ENCODE assay signal across 1 cellular context in the genomic region with DNA sequence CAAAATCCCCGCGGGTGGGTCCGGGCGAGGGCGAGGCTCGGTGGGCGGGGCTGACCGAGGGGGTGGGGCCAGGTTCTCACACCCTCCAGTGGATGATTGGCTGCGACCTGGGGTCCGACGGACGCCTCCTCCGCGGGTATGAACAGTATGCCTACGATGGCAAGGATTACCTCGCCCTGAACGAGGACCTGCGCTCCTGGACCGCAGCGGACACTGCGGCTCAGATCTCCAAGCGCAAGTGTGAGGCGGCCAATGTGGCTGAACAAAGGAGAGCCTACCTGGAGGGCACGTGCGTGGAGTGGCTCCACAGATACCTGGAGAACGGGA.
TF ChIP-seq lines count a peak whose summit lies in the region.

No MANE protein-coding gene starts in this region.

TF ChIP-seq in GM23338, 12 proteins besides CTCF, POLR2A, EP300 and RAD21 (continued from another document):
- TF ChIP-seq, protein P1, sequence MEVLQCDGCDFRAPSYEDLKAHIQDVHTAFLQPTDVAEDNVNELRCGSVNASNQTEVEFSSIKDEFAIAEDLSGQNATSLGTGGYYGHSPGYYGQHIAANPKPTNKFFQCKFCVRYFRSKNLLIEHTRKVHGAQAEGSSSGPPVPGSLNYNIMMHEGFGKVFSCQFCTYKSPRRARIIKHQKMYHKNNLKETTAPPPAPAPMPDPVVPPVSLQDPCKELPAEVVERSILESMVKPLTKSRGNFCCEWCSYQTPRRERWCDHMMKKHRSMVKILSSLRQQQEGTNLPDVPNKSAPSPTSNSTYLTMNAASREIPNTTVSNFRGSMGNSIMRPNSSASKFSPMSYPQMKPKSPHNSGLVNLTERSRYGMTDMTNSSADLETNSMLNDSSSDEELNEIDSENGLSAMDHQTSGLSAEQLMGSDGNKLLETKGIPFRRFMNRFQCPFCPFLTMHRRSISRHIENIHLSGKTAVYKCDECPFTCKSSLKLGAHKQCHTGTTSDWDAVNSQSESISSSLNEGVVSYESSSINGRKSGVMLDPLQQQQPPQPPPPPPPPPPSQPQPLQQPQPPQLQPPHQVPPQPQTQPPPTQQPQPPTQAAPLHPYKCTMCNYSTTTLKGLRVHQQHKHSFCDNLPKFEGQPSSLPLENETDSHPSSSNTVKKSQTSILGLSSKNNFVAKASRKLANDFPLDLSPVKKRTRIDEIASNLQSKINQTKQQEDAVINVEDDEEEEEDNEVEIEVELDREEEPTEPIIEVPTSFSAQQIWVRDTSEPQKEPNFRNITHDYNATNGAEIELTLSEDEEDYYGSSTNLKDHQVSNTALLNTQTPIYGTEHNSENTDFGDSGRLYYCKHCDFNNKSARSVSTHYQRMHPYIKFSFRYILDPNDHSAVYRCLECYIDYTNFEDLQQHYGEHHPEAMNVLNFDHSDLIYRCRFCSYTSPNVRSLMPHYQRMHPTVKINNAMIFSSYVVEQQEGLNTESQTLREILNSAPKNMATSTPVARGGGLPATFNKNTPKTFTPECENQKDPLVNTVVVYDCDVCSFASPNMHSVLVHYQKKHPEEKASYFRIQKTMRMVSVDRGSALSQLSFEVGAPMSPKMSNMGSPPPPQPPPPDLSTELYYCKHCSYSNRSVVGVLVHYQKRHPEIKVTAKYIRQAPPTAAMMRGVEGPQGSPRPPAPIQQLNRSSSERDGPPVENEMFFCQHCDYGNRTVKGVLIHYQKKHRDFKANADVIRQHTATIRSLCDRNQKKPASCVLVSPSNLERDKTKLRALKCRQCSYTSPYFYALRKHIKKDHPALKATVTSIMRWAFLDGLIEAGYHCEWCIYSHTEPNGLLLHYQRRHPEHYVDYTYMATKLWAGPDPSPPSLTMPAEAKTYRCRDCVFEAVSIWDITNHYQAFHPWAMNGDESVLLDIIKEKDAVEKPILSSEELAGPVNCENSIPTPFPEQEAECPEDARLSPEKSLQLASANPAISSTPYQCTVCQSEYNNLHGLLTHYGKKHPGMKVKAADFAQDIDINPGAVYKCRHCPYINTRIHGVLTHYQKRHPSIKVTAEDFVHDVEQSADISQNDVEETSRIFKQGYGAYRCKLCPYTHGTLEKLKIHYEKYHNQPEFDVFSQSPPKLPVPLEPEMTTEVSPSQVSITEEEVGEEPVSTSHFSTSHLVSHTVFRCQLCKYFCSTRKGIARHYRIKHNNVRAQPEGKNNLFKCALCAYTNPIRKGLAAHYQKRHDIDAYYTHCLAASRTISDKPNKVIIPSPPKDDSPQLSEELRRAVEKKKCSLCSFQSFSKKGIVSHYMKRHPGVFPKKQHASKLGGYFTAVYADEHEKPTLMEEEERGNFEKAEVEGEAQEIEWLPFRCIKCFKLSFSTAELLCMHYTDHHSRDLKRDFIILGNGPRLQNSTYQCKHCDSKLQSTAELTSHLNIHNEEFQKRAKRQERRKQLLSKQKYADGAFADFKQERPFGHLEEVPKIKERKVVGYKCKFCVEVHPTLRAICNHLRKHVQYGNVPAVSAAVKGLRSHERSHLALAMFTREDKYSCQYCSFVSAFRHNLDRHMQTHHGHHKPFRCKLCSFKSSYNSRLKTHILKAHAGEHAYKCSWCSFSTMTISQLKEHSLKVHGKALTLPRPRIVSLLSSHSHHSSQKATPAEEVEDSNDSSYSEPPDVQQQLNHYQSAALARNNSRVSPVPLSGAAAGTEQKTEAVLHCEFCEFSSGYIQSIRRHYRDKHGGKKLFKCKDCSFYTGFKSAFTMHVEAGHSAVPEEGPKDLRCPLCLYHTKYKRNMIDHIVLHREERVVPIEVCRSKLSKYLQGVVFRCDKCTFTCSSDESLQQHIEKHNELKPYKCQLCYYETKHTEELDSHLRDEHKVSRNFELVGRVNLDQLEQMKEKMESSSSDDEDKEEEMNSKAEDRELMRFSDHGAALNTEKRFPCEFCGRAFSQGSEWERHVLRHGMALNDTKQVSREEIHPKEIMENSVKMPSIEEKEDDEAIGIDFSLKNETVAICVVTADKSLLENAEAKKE (CRISPR knock-in tag; IDR thresholded peaks at IDR 0.05), result no peak
- no peak for TF ChIP-seq EZH2phosphoT487 (IDR thresholded peaks at IDR 0.05; ENCODE audit: unreplicated experiment)
- no peak for TF ChIP-seq CREB1 (CRISPR knock-in tag; IDR thresholded peaks at IDR 0.05; ENCODE audit: low read depth)
- TF ChIP-seq POLR2AphosphoS5 (IDR thresholded peaks at IDR 0.05; ENCODE audit: low read depth), result no peak
- TF ChIP-seq, protein P2, sequence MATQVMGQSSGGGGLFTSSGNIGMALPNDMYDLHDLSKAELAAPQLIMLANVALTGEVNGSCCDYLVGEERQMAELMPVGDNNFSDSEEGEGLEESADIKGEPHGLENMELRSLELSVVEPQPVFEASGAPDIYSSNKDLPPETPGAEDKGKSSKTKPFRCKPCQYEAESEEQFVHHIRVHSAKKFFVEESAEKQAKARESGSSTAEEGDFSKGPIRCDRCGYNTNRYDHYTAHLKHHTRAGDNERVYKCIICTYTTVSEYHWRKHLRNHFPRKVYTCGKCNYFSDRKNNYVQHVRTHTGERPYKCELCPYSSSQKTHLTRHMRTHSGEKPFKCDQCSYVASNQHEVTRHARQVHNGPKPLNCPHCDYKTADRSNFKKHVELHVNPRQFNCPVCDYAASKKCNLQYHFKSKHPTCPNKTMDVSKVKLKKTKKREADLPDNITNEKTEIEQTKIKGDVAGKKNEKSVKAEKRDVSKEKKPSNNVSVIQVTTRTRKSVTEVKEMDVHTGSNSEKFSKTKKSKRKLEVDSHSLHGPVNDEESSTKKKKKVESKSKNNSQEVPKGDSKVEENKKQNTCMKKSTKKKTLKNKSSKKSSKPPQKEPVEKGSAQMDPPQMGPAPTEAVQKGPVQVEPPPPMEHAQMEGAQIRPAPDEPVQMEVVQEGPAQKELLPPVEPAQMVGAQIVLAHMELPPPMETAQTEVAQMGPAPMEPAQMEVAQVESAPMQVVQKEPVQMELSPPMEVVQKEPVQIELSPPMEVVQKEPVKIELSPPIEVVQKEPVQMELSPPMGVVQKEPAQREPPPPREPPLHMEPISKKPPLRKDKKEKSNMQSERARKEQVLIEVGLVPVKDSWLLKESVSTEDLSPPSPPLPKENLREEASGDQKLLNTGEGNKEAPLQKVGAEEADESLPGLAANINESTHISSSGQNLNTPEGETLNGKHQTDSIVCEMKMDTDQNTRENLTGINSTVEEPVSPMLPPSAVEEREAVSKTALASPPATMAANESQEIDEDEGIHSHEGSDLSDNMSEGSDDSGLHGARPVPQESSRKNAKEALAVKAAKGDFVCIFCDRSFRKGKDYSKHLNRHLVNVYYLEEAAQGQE (IDR thresholded peaks at IDR 0.05; ENCODE audit: unreplicated experiment), result no peak
- no peak for TF ChIP-seq JUNB (IDR thresholded peaks at IDR 0.05; ENCODE audit: unreplicated experiment)
- TF ChIP-seq EZH2 (IDR thresholded peaks at IDR 0.05; ENCODE audit: low read depth, unreplicated experiment), result no peak
- TF ChIP-seq NANOG (IDR thresholded peaks at IDR 0.05; ENCODE audit: borderline replicate concordance), result no peak
- no peak for TF ChIP-seq ETS1 (IDR thresholded peaks at IDR 0.05)
